ENCODE assay signal across 8 cellular contexts in the genomic region with DNA sequence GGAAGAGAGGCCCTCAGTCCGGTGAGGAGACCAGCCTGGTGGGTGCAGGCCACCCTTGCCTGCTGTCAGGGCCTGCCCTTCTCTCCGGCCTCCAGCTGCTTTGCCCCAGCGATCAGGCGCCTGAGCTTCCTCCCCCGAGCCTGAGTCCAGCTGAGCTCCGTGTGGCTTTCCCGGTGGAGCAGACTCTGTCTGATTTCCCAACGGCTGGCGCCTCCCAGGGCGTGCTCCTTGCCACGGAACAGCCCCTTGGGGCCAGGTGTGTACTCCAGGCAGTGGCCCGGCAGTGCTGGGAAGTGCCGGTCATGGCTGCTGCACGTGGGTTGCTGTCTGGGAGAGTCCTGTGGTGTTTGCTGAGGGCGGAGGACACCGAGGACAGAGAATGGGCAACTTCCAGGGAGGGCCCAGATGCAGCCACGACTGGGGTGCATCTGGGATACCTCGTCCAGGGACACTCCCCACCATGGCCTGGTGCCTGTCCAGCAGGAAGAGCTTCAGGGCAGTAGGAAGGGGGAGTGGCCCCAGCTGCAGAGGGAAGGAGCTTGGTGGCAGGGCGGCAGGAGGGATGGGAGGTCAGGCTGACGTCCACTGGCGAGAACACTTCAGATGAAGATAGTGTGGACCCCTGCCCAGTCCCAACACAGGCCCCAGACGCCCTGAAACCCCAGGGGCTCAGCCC. TPM values are rescaled to one million over a fixed set of nuclear protein-coding genes. Genes with fewer than 3 reads are reported as not detected.
A peak's percentile ranks its signal among the peaks of the same experiment; 100 is the strongest.
DNase-seq lines count a peak whose midpoint lies in the region; ATAC-seq, FAIRE-seq and TF ChIP-seq lines count a peak whose summit lies in the region.
"Had no signal": no experiment of that assay in that cellular context is flagged by ENCODE, and none has a peak within 500 bp of the region (broad histone marks: within the 10 kb centered on the region; RNA-seq: fewer than 3 reads in every experiment).

No MANE protein-coding gene starts in this region.

- no peak for FAIRE-seq in bronchial epithelial cell (lab: Jason Lieb, UNC)

- peaks cover 49% of the 10 kb centered on the region for H3K4me1 ChIP-seq in mucosa of descending colon (ENCODE audit: low read depth)
- peaks cover 43% of the 10 kb centered on the region for H3K4me1 ChIP-seq in upper lobe of right lung

- ATAC-seq in mucosa of descending colon (peak; percentile 83), upper lobe of right lung (peak; percentile 73)

- H3K4me3 ChIP-seq in bronchial epithelial cell (ENCODE audit: low read depth, low read length) (no peak overlapping the region), mucosa of descending colon (no peak overlapping the region), upper lobe of right lung (no peak overlapping the region)

- no peak for TF ChIP-seq RAD21 in Ishikawa (IDR thresholded peaks at IDR 0.05; ENCODE audit: low read depth)

- no peaks in the 10 kb centered on the region for H3K9me3 ChIP-seq in mucosa of descending colon
- no peaks in the 10 kb centered on the region for H3K9me3 ChIP-seq in upper lobe of right lung

- TF ChIP-seq CTCF in bronchial epithelial cell (IDR thresholded peaks at IDR 0.05; ENCODE audit: insufficient read depth, low read length, severe bottlenecking) (no peak), mucosa of descending colon (IDR thresholded peaks at IDR 0.05) (no peak), upper lobe of right lung (IDR thresholded peaks at IDR 0.05) (no peak)

- H3K27me3 ChIP-seq in bronchial epithelial cell (ENCODE audit: control insufficient read depth, insufficient read depth, low read length) (peaks cover 24% of the 10 kb centered on the region), upper lobe of right lung (no peaks in the 10 kb centered on the region)

- peak overlapping the region; percentile 60 for H3K27ac ChIP-seq in upper lobe of right lung

- DNase-seq in bronchial epithelial cell (ENCODE audit: low read depth) (peak; percentile 33), mucosa of descending colon (peak; percentile 89 to 94 (median 92)), upper lobe of right lung (peak; percentile 87), midbrain (lab: John Stamatoyannopoulos, UW) (no peak), GF-D8 (lab: John Stamatoyannopoulos, UW) (no peak)
- no peak for DNase-seq in activated CD4-positive, CD25-positive, alpha-beta regulatory T cell treated with anti-CD3 and anti-CD28 coated beads, Interleukin-2, amount 50 U/mL, for 72 hours
- DNase-seq: NCI-H345 had no signal

- intact Hi-C loops in mucosa of descending colon (cut with DNase I, micrococcal nuclease) (no loop called here), upper lobe of right lung (cut with DNase I) (no loop called here)

- H3K36me3 ChIP-seq in bronchial epithelial cell (ENCODE audit: control insufficient read depth, insufficient read depth, low read length) (no peaks in the 10 kb centered on the region), mucosa of descending colon (ENCODE audit: low read depth) (no peaks in the 10 kb centered on the region), upper lobe of right lung (no peaks in the 10 kb centered on the region)

- TF ChIP-seq EP300 in Ishikawa (IDR thresholded peaks at IDR 0.05; ENCODE audit: borderline replicate concordance): no peak

TF ChIP-seq in Ishikawa, 13 proteins besides CTCF, POLR2A, EP300 and RAD21:
- TF ChIP-seq NFIC (IDR thresholded peaks at IDR 0.05) (no peak), CEBPB (IDR thresholded peaks at IDR 0.05) (no peak), ZBTB7A (IDR thresholded peaks at IDR 0.05; ENCODE audit: low read depth) (no peak), FOXM1 (IDR thresholded peaks at IDR 0.05; ENCODE audit: borderline replicate concordance, low read depth) (no peak)
- TF ChIP-seq, protein P1, sequence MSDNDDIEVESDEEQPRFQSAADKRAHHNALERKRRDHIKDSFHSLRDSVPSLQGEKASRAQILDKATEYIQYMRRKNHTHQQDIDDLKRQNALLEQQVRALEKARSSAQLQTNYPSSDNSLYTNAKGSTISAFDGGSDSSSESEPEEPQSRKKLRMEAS (IDR thresholded peaks at IDR 0.05): peak; percentile 61; the same call in 1 of the 2 replicates
TF ChIP-seq in Ishikawa: peak in this region for 1.

RNA-seq across cellular contexts. Expression of a gene that starts 22.5 kb away (rescaled TPM):
- 50.8 and 142 TPM in 2 replicates for total RNA-seq in bronchial epithelial cell
- 100 to 1,000 TPM in 2 of 3 donors, 10 to 100 TPM in 1; 78.6 to 134 (median 116) TPM for total RNA-seq in mucosa of descending colon
- total RNA-seq in upper lobe of right lung: 79.9 TPM

Comparison
In these comparisons a context has a peak if more than half of its experiments do, and no peak if none do; other contexts are left out.
1. DNase-seq: peak in bronchial epithelial cell (single experiment), mucosa of descending colon (3 of 3) and upper lobe of right lung (single experiment); none in midbrain (single experiment), activated CD4-positive, CD25-positive, alpha-beta regulatory T cell treated with anti-CD3 and anti-CD28 coated beads, Interleukin-2, amount 50 U/mL, for 72 hours (single experiment) and GF-D8 (single experiment).